Comparison of ENCODE assay signal across 8 cellular contexts in the genomic region with DNA sequence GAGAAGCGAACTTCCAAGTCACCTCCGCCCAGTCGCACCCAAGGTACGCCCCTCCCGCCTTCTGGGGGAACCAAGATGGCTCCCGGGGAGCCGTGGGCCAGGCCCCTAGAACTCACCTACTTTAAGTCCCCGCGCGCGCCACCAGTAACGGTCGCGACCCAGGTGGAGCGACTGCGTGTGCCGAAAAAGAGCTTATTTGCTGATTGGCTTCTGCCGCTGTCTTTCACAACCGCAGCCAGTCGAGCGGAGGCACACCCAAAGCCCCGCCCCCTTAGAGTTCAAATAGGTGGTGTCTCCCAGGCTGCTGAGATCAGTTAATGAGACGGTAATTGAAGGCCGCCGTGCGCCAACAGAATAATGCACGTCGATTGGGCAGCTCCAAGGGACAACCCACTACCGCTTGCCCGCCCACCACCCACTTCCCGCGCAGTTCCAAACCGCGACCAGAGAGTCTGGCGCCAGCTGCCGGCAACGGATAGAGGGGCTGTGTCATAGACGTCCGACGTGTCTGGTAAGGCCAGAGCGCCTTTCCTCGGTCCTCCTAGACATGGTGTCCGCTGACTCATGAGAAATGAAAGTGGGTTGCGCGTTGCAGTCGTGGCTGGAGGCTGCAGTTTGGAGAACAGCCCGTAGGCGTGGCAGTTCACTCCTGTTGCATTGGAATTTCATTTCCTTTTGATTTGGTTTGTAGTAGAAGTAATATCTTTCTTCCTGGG. TPM values are rescaled to one million over a fixed set of nuclear protein-coding genes. Genes with fewer than 3 reads are reported as not detected.
A peak's percentile ranks its signal among the peaks of the same experiment; 100 is the strongest.
DNase-seq lines count a peak whose midpoint lies in the region; ATAC-seq and TF ChIP-seq lines count a peak whose summit lies in the region.

A gene with protein sequence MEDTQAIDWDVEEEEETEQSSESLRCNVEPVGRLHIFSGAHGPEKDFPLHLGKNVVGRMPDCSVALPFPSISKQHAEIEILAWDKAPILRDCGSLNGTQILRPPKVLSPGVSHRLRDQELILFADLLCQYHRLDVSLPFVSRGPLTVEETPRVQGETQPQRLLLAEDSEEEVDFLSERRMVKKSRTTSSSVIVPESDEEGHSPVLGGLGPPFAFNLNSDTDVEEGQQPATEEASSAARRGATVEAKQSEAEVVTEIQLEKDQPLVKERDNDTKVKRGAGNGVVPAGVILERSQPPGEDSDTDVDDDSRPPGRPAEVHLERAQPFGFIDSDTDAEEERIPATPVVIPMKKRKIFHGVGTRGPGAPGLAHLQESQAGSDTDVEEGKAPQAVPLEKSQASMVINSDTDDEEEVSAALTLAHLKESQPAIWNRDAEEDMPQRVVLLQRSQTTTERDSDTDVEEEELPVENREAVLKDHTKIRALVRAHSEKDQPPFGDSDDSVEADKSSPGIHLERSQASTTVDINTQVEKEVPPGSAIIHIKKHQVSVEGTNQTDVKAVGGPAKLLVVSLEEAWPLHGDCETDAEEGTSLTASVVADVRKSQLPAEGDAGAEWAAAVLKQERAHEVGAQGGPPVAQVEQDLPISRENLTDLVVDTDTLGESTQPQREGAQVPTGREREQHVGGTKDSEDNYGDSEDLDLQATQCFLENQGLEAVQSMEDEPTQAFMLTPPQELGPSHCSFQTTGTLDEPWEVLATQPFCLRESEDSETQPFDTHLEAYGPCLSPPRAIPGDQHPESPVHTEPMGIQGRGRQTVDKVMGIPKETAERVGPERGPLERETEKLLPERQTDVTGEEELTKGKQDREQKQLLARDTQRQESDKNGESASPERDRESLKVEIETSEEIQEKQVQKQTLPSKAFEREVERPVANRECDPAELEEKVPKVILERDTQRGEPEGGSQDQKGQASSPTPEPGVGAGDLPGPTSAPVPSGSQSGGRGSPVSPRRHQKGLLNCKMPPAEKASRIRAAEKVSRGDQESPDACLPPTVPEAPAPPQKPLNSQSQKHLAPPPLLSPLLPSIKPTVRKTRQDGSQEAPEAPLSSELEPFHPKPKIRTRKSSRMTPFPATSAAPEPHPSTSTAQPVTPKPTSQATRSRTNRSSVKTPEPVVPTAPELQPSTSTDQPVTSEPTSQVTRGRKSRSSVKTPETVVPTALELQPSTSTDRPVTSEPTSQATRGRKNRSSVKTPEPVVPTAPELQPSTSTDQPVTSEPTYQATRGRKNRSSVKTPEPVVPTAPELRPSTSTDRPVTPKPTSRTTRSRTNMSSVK (N-terminal part only) (minus strand): TSS at position 153 of the 716 bp plus-strand sequence. CDS start 2,106 bp downstream, outside the sequence.

- WGBS in ovary, 3 donors: 0 to 1% (median 1%) methylated on average over 45 to 48 of the region's 48 CpGs
- WGBS in thyroid gland, 2 donors: 0% methylated on average over 15 to 46 of the region's 48 CpGs

- H3K27me3 ChIP-seq in ovary (no peaks in the 10 kb centered on the region), thyroid gland (no peaks in the 10 kb centered on the region)

- peak; percentile 78 for TF ChIP-seq EP300 in ovary (IDR thresholded peaks at IDR 0.05)

- peak within 1 kb of the TSS; percentile 98 for H3K27ac ChIP-seq in ovary
- peak within 1 kb of the TSS; percentile 92 to 99 (median 95) for H3K27ac ChIP-seq in thyroid gland

- peaks cover 2% of the 10 kb centered on the region for H3K4me1 ChIP-seq in ovary (ENCODE audit: insufficient read depth)
- H3K4me1 ChIP-seq in thyroid gland: peaks cover 21 to 37% of the 10 kb centered on the region in 2 donors

- peak; percentile 97 to 99 (median 99) for DNase-seq in NCI-H1417 (lab: John Stamatoyannopoulos, UW)
- DNase-seq in SW 1271 (lab: John Stamatoyannopoulos, UW): peak; percentile 100
- peak; percentile 96 for DNase-seq in activated naive CD8-positive, alpha-beta T cell treated with anti-CD3 and anti-CD28 coated beads, Interleukin-2, amount 50 U/mL, for 16 hours (ENCODE audit: low read depth, low spot score)
- peak; percentile 96 to 100 (median 100) for DNase-seq in head of caudate nucleus
- peak; percentile 99 to 100 (median 99) for DNase-seq in ovary
- DNase-seq in thyroid gland: peak; percentile 100

- peak; percentile 71 for ATAC-seq in HG02759 (IDR thresholded peaks at IDR 0.05; ENCODE audit: unreplicated experiment)

- H3K9me3 ChIP-seq in ovary (no peaks in the 10 kb centered on the region), thyroid gland (no peaks in the 10 kb centered on the region)

- H3K4me3 ChIP-seq in ovary (peak within 1 kb of the TSS; percentile 49), thyroid gland (replicated peaks in 1 of 3) (peak within 1 kb of the TSS; percentile 12 to 75 (median 59))

- H3K36me3 ChIP-seq in ovary (no peaks in the 10 kb centered on the region), thyroid gland (peaks cover 11 to 22% of the 10 kb centered on the region in 2 donors)

- intact Hi-C loops in head of caudate nucleus (cut with DNase I): loop anchor here (2.0 kb wide), 2 partner anchors 26 to 34 kb away; a partner anchor contains a TSS
- intact Hi-C loops in ovary (cut with DNase I): no loop called here
- intact Hi-C loops in thyroid gland (cut with DNase I): no loop called here

- TF ChIP-seq POLR2A in ovary (IDR thresholded peaks at IDR 0.05) (peak; percentile 57), thyroid gland (IDR thresholded peaks at IDR 0.05) (peak in 1 of 2 donors; percentile 94)

- 0 out of 3 replicates have a peak, but pooled peaks have one; percentile 43 for TF ChIP-seq CTCF in GM12872 (IDR thresholded peaks at IDR 0.05; ENCODE audit: insufficient read depth, low read depth, low read length)
- TF ChIP-seq CTCF in ovary (IDR thresholded peaks at IDR 0.05): peak; percentile 18 to 56 (median 49)
- peak in 5 of 6 experiments; percentile 20 to 49 (median 43) for TF ChIP-seq CTCF in thyroid gland (IDR thresholded peaks at IDR 0.05)

RNA-seq across cellular contexts. Expression of the gene that starts here (rescaled TPM):
- total RNA-seq in ovary (10 to 100 TPM; 13.1 to 62.5 (median 43.9) TPM), thyroid gland (10 to 100 TPM; 15.3 to 27.2 (median 20.2) TPM)
- polyA plus RNA-seq in ovary: 10 to 100 TPM; 20.1 to 39.0 TPM

Comparison
In these comparisons a context has a peak if more than half of its experiments do, and no peak if none do; other contexts are left out.
1. Peak in every context shown above with its lines: DNase-seq, ATAC-seq, H3K4me3 ChIP-seq and H3K27ac ChIP-seq.